9 cellular contexts compared by ENCODE assay signal in genomic region chr15:23565395-23566069, GRCh38. TPM values are rescaled to one million over a fixed set of nuclear protein-coding genes. Genes with fewer than 3 reads are reported as not detected.
A peak's percentile ranks its signal among the peaks of the same experiment; 100 is the strongest.
DNase-seq lines count a peak whose midpoint lies in the region; ATAC-seq, FAIRE-seq and TF ChIP-seq lines count a peak whose summit lies in the region.
"Had no signal": no experiment of that assay in that cellular context is flagged by ENCODE, and none has a peak within 500 bp of the region (broad histone marks: within the 10 kb centered on the region; RNA-seq: fewer than 3 reads in every experiment).

TSS of gene MKRN3 (plus strand) at chr15:23565674. CDS start at chr15:23565783, 109 bp downstream.

- no peaks in the 10 kb centered on the region for H3K9me3 ChIP-seq in astrocyte (ENCODE audit: insufficient read depth, low read depth, low read length)
- peaks cover 0 to 8% of the 10 kb centered on the region in 2 donors for H3K9me3 ChIP-seq in lung (ENCODE audit: control insufficient read depth in 2 of 2, insufficient read depth in 1 of 2, low read length in 1 of 2)

- H3K4me3 Mint-ChIP-seq in astrocyte (ENCODE audit: unreplicated experiment) = peak within 1 kb of the TSS; percentile 1

- peaks cover 2% of the 10 kb centered on the region for H3K9me3 Mint-ChIP-seq in astrocyte (ENCODE audit: unreplicated experiment)

- H3K36me3 ChIP-seq in astrocyte (ENCODE audit: insufficient read depth, low read length) (no peaks in the 10 kb centered on the region), lung (ENCODE audit: control insufficient read depth in 2 of 2, insufficient read depth in 2 of 2, low read length in 2 of 2) (no peaks in the 10 kb centered on the region)

- no peak for TF ChIP-seq CTCF in astrocyte (IDR thresholded peaks at IDR 0.05; ENCODE audit: insufficient read depth, low read depth, low read length)
- no peak for TF ChIP-seq CTCF in lung (IDR thresholded peaks at IDR 0.05; ENCODE audit: control extremely low read depth, extremely low read depth)

- 84 to 86% methylated on average over 27 of the region's 27 CpGs for WGBS in lung, 2 donors

- peak within 1 kb of the TSS; percentile 98 for H3K9ac ChIP-seq in astrocyte (ENCODE audit: low read length)

- H3K27ac Mint-ChIP-seq in astrocyte (ENCODE audit: unreplicated experiment) = no peak within 1 kb of the TSS

- H3K36me3 Mint-ChIP-seq in astrocyte (ENCODE audit: low read depth, unreplicated experiment) = no peaks in the 10 kb centered on the region

- H3K27me3 Mint-ChIP-seq in astrocyte (ENCODE audit: low read depth, unreplicated experiment) = no peaks in the 10 kb centered on the region

- H3K4me1 Mint-ChIP-seq in astrocyte (ENCODE audit: low read depth, unreplicated experiment) = peaks cover 2% of the 10 kb centered on the region

- peak within 1 kb of the TSS; percentile 80 for H3K4me2 ChIP-seq in astrocyte (ENCODE audit: low read length)

- H3K27ac ChIP-seq in astrocyte (ENCODE audit: low read depth, low read length) (peak within 1 kb of the TSS; percentile 88), lung (ENCODE audit: low read depth in 1 of 2, low read length in 1 of 2) (no peak within 1 kb of the TSS)

- peak; percentile 1 to 48 (median 41) for DNase-seq in stimulated activated naive CD4-positive, alpha-beta T cell (lab: John Stamatoyannopoulos, UW)
- no peak for DNase-seq in stimulated activated naive CD4-positive, alpha-beta T cell treated with Interleukin-2 at 50 U/mL for 16 hours (lab: John Stamatoyannopoulos, UW)
- DNase-seq in RPMI8226 = peak; percentile 89
- DNase-seq in astrocyte (ENCODE audit: low read depth) = peak; percentile 88
- DNase-seq in lung (ENCODE audit: low spot score) = no peak
- peak; percentile 63 for DNase-seq in stromal cell of bone marrow (ENCODE audit: low read depth)
- no peak for DNase-seq in NCI-H1092 treated with DMSO at 0.1 percent for 48 hours (lab: John Stamatoyannopoulos, UW)

- H3K4me3 ChIP-seq in astrocyte (ENCODE audit: insufficient read depth, low read depth, low read length) = peak within 1 kb of the TSS; percentile 75
- H3K4me3 ChIP-seq in lung = peak within 1 kb of the TSS; percentile 2

- no peak for ATAC-seq in lung (ENCODE audit: insufficient read depth, low FRiP score)
- ATAC-seq in HG02981 (IDR thresholded peaks at IDR 0.05; ENCODE audit: unreplicated experiment) = no peak

- H3K27me3 ChIP-seq in astrocyte (ENCODE audit: insufficient read depth, low read length) (no peaks in the 10 kb centered on the region), lung (ENCODE audit: control insufficient read depth, insufficient read depth) (peaks cover 4% of the 10 kb centered on the region)

- H4K20me1 ChIP-seq in astrocyte (ENCODE audit: insufficient read depth, low read length) = peaks cover 13% of the 10 kb centered on the region

- H2AFZ ChIP-seq in astrocyte (ENCODE audit: low read depth, low read length) = peak within 1 kb of the TSS; percentile 85

- no peak for FAIRE-seq in astrocyte (lab: Jason Lieb, UNC)
- FAIRE-seq: bronchial epithelial cell had no signal

- H3K79me2 ChIP-seq in astrocyte (ENCODE audit: insufficient read depth, low read length) = peaks cover 49% of the 10 kb centered on the region

- H3K4me1 ChIP-seq in astrocyte (ENCODE audit: insufficient read depth, low read length) = peaks cover 9% of the 10 kb centered on the region
- no peaks in the 10 kb centered on the region for H3K4me1 ChIP-seq in lung (ENCODE audit: control insufficient read depth in 2 of 2, insufficient read depth in 2 of 2, low read length in 2 of 2)

RNA-seq across cellular contexts. Expression of gene MKRN3, which starts in this region (rescaled TPM):
- total RNA-seq in astrocyte (not detected in 2 replicates), lung (not detected)
- under 1 TPM; 0.30 to 0.40 TPM for polyA plus RNA-seq in lung
- total RNA-seq: bronchial epithelial cell had no signal

Comparison
In these comparisons a context has a peak if more than half of its experiments do, and no peak if none do; other contexts are left out.
1. DNase-seq: peak in stimulated activated naive CD4-positive, alpha-beta T cell (6 of 6), RPMI8226 (single experiment) and stromal cell of bone marrow (single experiment); none in stimulated activated naive CD4-positive, alpha-beta T cell treated with Interleukin-2 at 50 U/mL for 16 hours (single experiment), lung (single experiment) and NCI-H1092 treated with DMSO at 0.1 percent for 48 hours (single experiment).
2. Peak in DNase-seq, H3K4me3 ChIP-seq, H3K27ac ChIP-seq, H3K9ac ChIP-seq and H3K4me2 ChIP-seq in astrocyte; RNA of the gene not detected or under 1 TPM.